ENCODE assay signal across 24 cellular contexts in genomic region chr3:88954853-88955252, GRCh38.
"Had no signal": no experiment of that assay in that cellular context is flagged by ENCODE, and none has a peak within 500 bp of the region (broad histone marks: within the 10 kb centered on the region; RNA-seq: fewer than 3 reads in every experiment).

No MANE protein-coding gene starts in this region.

- H3K4me1 ChIP-seq: colonic mucosa, esophagus squamous epithelium, gastrocnemius medialis, left lung, lower lobe of right lung had no signal

- H3K9me3 ChIP-seq: colonic mucosa, esophagus squamous epithelium, gastrocnemius medialis, heart right ventricle, lower lobe of right lung, mucosa of descending colon had no signal

- H3K4me3 ChIP-seq: colonic mucosa, esophagus squamous epithelium, gastrocnemius medialis, heart right ventricle, left lung, lower lobe of right lung, mucosa of descending colon had no signal

- H3K27ac Mint-ChIP-seq: dendritic cell treated with granulocyte-macrophage colony-stimulating factor and Interleukin-4, amounts not matched to agents 40 ng/mL and 50 ng/mL, for 4 days; effector memory CD8-positive, alpha-beta T cell; endodermal cell; mesothelial cell of epicardium had no signal

- H3K36me3 ChIP-seq: colonic mucosa, esophagus squamous epithelium, gastrocnemius medialis, heart right ventricle, left lung, lower lobe of right lung had no signal

- H3K4me3 Mint-ChIP-seq: dendritic cell treated with granulocyte-macrophage colony-stimulating factor and Interleukin-4, amounts not matched to agents 40 ng/mL and 50 ng/mL, for 4 days; effector memory CD8-positive, alpha-beta T cell; endodermal cell; mesothelial cell of epicardium had no signal

- H3K9me3 Mint-ChIP-seq: endodermal cell, mesothelial cell of epicardium had no signal

- DNase-seq: colonic mucosa; cortex of kidney; effector CD8-positive, alpha-beta T cell; effector memory CD8-positive, alpha-beta T cell; endodermal cell; erythroblast; esophagus squamous epithelium; foreskin fibroblast; foreskin melanocyte; gastrocnemius medialis; glutamatergic neuron; head of caudate nucleus; heart right ventricle; hippocampal formation; left cardiac atrium; left lung; left ventricle myocardium superior; lower lobe of right lung; mesenchymal stem cell; mucosa of descending colon had no signal

- H3K27ac ChIP-seq: colonic mucosa, epithelial cell of prostate, esophagus squamous epithelium, gastrocnemius medialis, heart right ventricle, left lung, lower lobe of right lung had no signal

- H3K36me3 Mint-ChIP-seq: mesothelial cell of epicardium had no signal

- H3K27me3 ChIP-seq: colonic mucosa, esophagus squamous epithelium, gastrocnemius medialis, heart right ventricle, left lung had no signal

- H3K27me3 Mint-ChIP-seq: dendritic cell treated with granulocyte-macrophage colony-stimulating factor and Interleukin-4, amounts not matched to agents 40 ng/mL and 50 ng/mL, for 4 days; effector memory CD8-positive, alpha-beta T cell had no signal

- ATAC-seq: effector memory CD8-positive, alpha-beta T cell; esophagus mucosa; gastrocnemius medialis; heart right ventricle; left cardiac atrium; left lung; left ventricle myocardium superior; lower lobe of right lung; mucosa of descending colon had no signal
